Comparison of ENCODE assay signal across 1 cellular context in genomic region chr5:33440482-33441240, GRCh38.
TF ChIP-seq lines count a peak whose summit lies in the region.

Gene TARS1, plus strand, starts transcription at chr5:33440965. Its CDS starts 122 bp downstream, at chr5:33441087.

TF ChIP-seq in K562, 482 proteins besides CTCF, POLR2A, EP300 and RAD21 (continued from another document and continues in another):
- TF ChIP-seq THRA (IDR thresholded peaks at IDR 0.05), result no peak
- no peak for TF ChIP-seq HNRNPH1 (optimal IDR thresholded peaks at IDR 0.05; ENCODE audit: low read depth, low read length)
- 0 out of 2 replicates have a peak, but pooled peaks have one; percentile 1 for TF ChIP-seq SPI1 (IDR thresholded peaks at IDR 0.05; ENCODE audit: borderline replicate concordance, low read depth, low read length)
- TF ChIP-seq POLR2B (IDR thresholded peaks at IDR 0.05; ENCODE audit: low read depth, partially characterized antibody), result peak; percentile 97
- no peak for TF ChIP-seq KLF1 (tag; IDR thresholded peaks at IDR 0.05)
- TF ChIP-seq SIRT6 (IDR thresholded peaks at IDR 0.05; ENCODE audit: low read depth, low read length), result no peak
- TF ChIP-seq EZH2 (IDR thresholded peaks at IDR 0.05; ENCODE audit: borderline replicate concordance, low read depth, low read length), result no peak
- TF ChIP-seq HMBOX1 (IDR thresholded peaks at IDR 0.05), result no peak
- TF ChIP-seq TFAP4 (CRISPR knock-in tag; IDR thresholded peaks at IDR 0.05; ENCODE audit: borderline replicate concordance), result peak; percentile 98
- no peak for TF ChIP-seq CAMTA2 (CRISPR knock-in tag; conservative IDR thresholded peaks at IDR 0.05)
- TF ChIP-seq SETDB1 (IDR thresholded peaks at IDR 0.05; ENCODE audit: low read length), result no peak
- TF ChIP-seq E4F1 (CRISPR knock-in tag; IDR thresholded peaks at IDR 0.05; ENCODE audit: borderline replicate concordance), result no peak
- TF ChIP-seq ARID2 (IDR thresholded peaks at IDR 0.05), result no peak
- TF ChIP-seq ZNF311 (CRISPR knock-in tag; IDR thresholded peaks at IDR 0.05), result no peak
- peak; percentile 79 for TF ChIP-seq CTBP1 (IDR thresholded peaks at IDR 0.05; ENCODE audit: borderline replicate concordance)
- TF ChIP-seq CBX3 (IDR thresholded peaks at IDR 0.05; ENCODE audit: borderline replicate concordance in 1 of 2, low read length in 2 of 2), result no peak; a peak in 1 of 3 replicates
- TF ChIP-seq NBN (IDR thresholded peaks at IDR 0.05; ENCODE audit: low read depth), result peak; percentile 82
- no peak for TF ChIP-seq ZNF134 (CRISPR knock-in tag; conservative IDR thresholded peaks at IDR 0.05)
- no peak for TF ChIP-seq MED1 (CRISPR knock-in tag; IDR thresholded peaks at IDR 0.05; ENCODE audit: borderline replicate concordance)
- no peak for TF ChIP-seq GABPB2 (CRISPR knock-in tag; conservative IDR thresholded peaks at IDR 0.05)
- no peak for TF ChIP-seq TSHZ1 (CRISPR knock-in tag; IDR thresholded peaks at IDR 0.05)
- no peak for TF ChIP-seq THRAP3 (IDR thresholded peaks at IDR 0.05; ENCODE audit: borderline replicate concordance)
- peak; percentile 98; the same call in 1 of the 2 replicates for TF ChIP-seq MYC (IDR thresholded peaks at IDR 0.05; ENCODE audit: low read depth, low read length)
- TF ChIP-seq MYC (CRISPR knock-in tag; IDR thresholded peaks at IDR 0.05; ENCODE audit: borderline replicate concordance, low read depth), result peak; percentile 97
- TF ChIP-seq THAP7 (CRISPR knock-in tag; IDR thresholded peaks at IDR 0.05), result no peak; the same call in 1 of the 2 replicates
- TF ChIP-seq CHD4 (IDR thresholded peaks at IDR 0.05; ENCODE audit: insufficient read depth, insufficient replicate concordance, low read depth, low read length, poor library complexity, severe bottlenecking), result no peak
- TF ChIP-seq RBBP5 (IDR thresholded peaks at IDR 0.05; ENCODE audit: borderline replicate concordance, insufficient read depth, low read length, poor library complexity, severe bottlenecking), result peak; percentile 87
- TF ChIP-seq MLLT1 (IDR thresholded peaks at IDR 0.05), result peak; percentile 88
- no peak for TF ChIP-seq KAT7 (CRISPR knock-in tag; IDR thresholded peaks at IDR 0.05; ENCODE audit: borderline replicate concordance)
- no peak for TF ChIP-seq SRSF9 (IDR thresholded peaks at IDR 0.05; ENCODE audit: borderline replicate concordance, low read depth, low read length)
- peak; percentile 98 for TF ChIP-seq POU5F1 (IDR thresholded peaks at IDR 0.05; ENCODE audit: borderline replicate concordance, low read depth, low read length, partially characterized antibody)
- no peak for TF ChIP-seq HIVEP1 (CRISPR knock-in tag; IDR thresholded peaks at IDR 0.05)
- TF ChIP-seq EGR1 (conservative IDR thresholded peaks at IDR 0.05), result peak; percentile 78; the same call in 1 of the 2 replicates
- TF ChIP-seq ZNF551 (CRISPR knock-in tag; IDR thresholded peaks at IDR 0.05), result no peak
- no peak for TF ChIP-seq PATZ1 (CRISPR knock-in tag; IDR thresholded peaks at IDR 0.05; ENCODE audit: borderline replicate concordance)
- TF ChIP-seq ZBTB9 (CRISPR knock-in tag; IDR thresholded peaks at IDR 0.05), result no peak
- TF ChIP-seq DEAF1 (CRISPR knock-in tag; IDR thresholded peaks at IDR 0.05), result no peak
- no peak for TF ChIP-seq ARID3B (CRISPR knock-in tag; IDR thresholded peaks at IDR 0.05; ENCODE audit: borderline replicate concordance)
- TF ChIP-seq SAFB (IDR thresholded peaks at IDR 0.05; ENCODE audit: borderline replicate concordance, low read depth, low read length), result no peak
- no peak for TF ChIP-seq ZNF253 (CRISPR knock-in tag; conservative IDR thresholded peaks at IDR 0.05)
- TF ChIP-seq MTA1 (IDR thresholded peaks at IDR 0.05; ENCODE audit: borderline replicate concordance), result peak; percentile 91
- no peak for TF ChIP-seq CBX8 (IDR thresholded peaks at IDR 0.05; ENCODE audit: borderline replicate concordance, extremely low read depth, low read depth, low read length, poor library complexity, severe bottlenecking)
- TF ChIP-seq TEAD2 (tag; IDR thresholded peaks at IDR 0.05), result no peak
- no peak for TF ChIP-seq NFXL1 (CRISPR knock-in tag; IDR thresholded peaks at IDR 0.05)
- no peak for TF ChIP-seq U2AF2 (optimal IDR thresholded peaks at IDR 0.05; ENCODE audit: low read depth, low read length)
- TF ChIP-seq CCAR2 (IDR thresholded peaks at IDR 0.05; ENCODE audit: low read depth, low read length), result no peak
